Comparison of ENCODE assay signal across 1 cellular context in the genomic region with DNA sequence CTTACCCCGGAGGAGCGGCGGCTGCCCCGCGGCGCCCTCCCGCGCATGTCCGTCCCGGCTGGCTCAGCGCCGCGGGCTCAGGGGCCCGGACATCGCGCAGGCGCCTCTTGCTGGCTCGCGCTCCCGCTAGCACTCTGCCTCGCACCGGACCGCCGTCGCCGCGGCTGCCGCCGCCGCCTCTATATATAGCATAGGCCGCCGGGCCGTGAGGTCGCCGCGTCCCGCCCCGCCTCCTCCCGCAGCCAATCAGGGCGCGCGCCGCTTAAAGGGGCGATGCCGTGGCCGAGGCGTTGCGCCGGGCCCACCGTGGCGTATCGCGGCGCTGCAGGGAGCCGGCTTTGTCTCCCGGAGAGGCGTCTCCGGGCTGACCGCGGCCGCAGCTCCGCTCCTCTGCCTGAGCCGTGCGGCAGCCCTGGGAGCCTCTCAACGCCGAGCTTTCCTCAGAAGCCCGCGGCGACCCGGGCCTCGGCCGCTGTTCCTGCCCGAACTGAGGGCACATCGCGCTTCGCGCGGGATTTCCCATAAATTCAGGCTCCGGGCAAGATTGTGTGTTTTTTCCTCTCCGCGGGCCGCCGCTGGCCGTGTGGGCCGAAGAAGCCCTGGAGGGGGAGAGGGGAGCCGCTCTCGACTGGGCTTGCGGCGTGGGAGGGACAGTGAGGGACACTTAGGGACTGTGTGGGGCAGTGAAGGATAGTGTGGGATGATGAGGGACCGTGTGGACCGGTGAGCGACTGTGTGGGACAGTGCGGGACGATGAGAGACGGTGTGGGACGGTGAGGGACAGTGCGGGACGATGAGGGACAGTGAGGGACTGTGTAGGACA.
TF ChIP-seq lines count a peak whose summit lies in the region.

A gene with protein sequence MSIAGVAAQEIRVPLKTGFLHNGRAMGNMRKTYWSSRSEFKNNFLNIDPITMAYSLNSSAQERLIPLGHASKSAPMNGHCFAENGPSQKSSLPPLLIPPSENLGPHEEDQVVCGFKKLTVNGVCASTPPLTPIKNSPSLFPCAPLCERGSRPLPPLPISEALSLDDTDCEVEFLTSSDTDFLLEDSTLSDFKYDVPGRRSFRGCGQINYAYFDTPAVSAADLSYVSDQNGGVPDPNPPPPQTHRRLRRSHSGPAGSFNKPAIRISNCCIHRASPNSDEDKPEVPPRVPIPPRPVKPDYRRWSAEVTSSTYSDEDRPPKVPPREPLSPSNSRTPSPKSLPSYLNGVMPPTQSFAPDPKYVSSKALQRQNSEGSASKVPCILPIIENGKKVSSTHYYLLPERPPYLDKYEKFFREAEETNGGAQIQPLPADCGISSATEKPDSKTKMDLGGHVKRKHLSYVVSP (minus strand): TSS at position 157 of the 823 bp plus-strand sequence. CDS start 10,690 bp downstream, outside the sequence.

TF ChIP-seq in HepG2, 621 proteins besides CTCF, POLR2A, EP300 and RAD21 (continued from another document and continues in another):
- TF ChIP-seq, protein P1, sequence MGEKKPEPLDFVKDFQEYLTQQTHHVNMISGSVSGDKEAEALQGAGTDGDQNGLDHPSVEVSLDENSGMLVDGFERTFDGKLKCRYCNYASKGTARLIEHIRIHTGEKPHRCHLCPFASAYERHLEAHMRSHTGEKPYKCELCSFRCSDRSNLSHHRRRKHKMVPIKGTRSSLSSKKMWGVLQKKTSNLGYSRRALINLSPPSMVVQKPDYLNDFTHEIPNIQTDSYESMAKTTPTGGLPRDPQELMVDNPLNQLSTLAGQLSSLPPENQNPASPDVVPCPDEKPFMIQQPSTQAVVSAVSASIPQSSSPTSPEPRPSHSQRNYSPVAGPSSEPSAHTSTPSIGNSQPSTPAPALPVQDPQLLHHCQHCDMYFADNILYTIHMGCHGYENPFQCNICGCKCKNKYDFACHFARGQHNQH (CRISPR knock-in tag; IDR thresholded peaks at IDR 0.05) = peak; percentile 40; the same call in 1 of the 2 replicates
- TF ChIP-seq NFE2 (CRISPR knock-in tag; IDR thresholded peaks at IDR 0.05) = no peak
- TF ChIP-seq ZNF776 (CRISPR knock-in tag; IDR thresholded peaks at IDR 0.05) = peak; percentile 75
- TF ChIP-seq, protein P2, sequence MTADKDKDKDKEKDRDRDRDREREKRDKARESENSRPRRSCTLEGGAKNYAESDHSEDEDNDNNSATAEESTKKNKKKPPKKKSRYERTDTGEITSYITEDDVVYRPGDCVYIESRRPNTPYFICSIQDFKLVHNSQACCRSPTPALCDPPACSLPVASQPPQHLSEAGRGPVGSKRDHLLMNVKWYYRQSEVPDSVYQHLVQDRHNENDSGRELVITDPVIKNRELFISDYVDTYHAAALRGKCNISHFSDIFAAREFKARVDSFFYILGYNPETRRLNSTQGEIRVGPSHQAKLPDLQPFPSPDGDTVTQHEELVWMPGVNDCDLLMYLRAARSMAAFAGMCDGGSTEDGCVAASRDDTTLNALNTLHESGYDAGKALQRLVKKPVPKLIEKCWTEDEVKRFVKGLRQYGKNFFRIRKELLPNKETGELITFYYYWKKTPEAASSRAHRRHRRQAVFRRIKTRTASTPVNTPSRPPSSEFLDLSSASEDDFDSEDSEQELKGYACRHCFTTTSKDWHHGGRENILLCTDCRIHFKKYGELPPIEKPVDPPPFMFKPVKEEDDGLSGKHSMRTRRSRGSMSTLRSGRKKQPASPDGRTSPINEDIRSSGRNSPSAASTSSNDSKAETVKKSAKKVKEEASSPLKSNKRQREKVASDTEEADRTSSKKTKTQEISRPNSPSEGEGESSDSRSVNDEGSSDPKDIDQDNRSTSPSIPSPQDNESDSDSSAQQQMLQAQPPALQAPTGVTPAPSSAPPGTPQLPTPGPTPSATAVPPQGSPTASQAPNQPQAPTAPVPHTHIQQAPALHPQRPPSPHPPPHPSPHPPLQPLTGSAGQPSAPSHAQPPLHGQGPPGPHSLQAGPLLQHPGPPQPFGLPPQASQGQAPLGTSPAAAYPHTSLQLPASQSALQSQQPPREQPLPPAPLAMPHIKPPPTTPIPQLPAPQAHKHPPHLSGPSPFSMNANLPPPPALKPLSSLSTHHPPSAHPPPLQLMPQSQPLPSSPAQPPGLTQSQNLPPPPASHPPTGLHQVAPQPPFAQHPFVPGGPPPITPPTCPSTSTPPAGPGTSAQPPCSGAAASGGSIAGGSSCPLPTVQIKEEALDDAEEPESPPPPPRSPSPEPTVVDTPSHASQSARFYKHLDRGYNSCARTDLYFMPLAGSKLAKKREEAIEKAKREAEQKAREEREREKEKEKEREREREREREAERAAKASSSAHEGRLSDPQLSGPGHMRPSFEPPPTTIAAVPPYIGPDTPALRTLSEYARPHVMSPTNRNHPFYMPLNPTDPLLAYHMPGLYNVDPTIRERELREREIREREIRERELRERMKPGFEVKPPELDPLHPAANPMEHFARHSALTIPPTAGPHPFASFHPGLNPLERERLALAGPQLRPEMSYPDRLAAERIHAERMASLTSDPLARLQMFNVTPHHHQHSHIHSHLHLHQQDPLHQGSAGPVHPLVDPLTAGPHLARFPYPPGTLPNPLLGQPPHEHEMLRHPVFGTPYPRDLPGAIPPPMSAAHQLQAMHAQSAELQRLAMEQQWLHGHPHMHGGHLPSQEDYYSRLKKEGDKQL (CRISPR knock-in tag; IDR thresholded peaks at IDR 0.05; ENCODE audit: low read depth) = peak; percentile 58; the same call in 1 of the 2 replicates
- TF ChIP-seq, protein P3, sequence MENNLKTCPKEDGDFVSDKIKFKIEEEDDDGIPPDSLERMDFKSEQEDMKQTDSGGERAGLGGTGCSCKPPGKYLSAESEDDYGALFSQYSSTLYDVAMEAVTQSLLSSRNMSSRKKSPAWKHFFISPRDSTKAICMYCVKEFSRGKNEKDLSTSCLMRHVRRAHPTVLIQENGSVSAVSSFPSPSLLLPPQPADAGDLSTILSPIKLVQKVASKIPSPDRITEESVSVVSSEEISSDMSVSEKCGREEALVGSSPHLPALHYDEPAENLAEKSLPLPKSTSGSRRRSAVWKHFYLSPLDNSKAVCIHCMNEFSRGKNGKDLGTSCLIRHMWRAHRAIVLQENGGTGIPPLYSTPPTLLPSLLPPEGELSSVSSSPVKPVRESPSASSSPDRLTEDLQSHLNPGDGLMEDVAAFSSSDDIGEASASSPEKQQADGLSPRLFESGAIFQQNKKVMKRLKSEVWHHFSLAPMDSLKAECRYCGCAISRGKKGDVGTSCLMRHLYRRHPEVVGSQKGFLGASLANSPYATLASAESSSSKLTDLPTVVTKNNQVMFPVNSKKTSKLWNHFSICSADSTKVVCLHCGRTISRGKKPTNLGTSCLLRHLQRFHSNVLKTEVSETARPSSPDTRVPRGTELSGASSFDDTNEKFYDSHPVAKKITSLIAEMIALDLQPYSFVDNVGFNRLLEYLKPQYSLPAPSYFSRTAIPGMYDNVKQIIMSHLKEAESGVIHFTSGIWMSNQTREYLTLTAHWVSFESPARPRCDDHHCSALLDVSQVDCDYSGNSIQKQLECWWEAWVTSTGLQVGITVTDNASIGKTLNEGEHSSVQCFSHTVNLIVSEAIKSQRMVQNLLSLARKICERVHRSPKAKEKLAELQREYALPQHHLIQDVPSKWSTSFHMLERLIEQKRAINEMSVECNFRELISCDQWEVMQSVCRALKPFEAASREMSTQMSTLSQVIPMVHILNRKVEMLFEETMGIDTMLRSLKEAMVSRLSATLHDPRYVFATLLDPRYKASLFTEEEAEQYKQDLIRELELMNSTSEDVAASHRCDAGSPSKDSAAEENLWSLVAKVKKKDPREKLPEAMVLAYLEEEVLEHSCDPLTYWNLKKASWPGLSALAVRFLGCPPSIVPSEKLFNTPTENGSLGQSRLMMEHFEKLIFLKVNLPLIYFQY (CRISPR knock-in tag; IDR thresholded peaks at IDR 0.05; ENCODE audit: borderline replicate concordance) = no peak
- no peak for TF ChIP-seq TCF12 (IDR thresholded peaks at IDR 0.05)
- TF ChIP-seq TCF12 (CRISPR knock-in tag; IDR thresholded peaks at IDR 0.05) = peak; percentile 23; the same call in 1 of the 2 replicates
- no peak for TF ChIP-seq NR3C1 (CRISPR knock-in tag; IDR thresholded peaks at IDR 0.05)
- TF ChIP-seq ZNF382 (CRISPR knock-in tag; IDR thresholded peaks at IDR 0.05; ENCODE audit: borderline replicate concordance) = no peak
- TF ChIP-seq, protein P4, sequence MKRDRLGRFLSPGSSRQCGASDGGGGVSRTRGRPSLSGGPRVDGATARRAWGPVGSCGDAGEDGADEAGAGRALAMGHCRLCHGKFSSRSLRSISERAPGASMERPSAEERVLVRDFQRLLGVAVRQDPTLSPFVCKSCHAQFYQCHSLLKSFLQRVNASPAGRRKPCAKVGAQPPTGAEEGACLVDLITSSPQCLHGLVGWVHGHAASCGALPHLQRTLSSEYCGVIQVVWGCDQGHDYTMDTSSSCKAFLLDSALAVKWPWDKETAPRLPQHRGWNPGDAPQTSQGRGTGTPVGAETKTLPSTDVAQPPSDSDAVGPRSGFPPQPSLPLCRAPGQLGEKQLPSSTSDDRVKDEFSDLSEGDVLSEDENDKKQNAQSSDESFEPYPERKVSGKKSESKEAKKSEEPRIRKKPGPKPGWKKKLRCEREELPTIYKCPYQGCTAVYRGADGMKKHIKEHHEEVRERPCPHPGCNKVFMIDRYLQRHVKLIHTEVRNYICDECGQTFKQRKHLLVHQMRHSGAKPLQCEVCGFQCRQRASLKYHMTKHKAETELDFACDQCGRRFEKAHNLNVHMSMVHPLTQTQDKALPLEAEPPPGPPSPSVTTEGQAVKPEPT (CRISPR knock-in tag; IDR thresholded peaks at IDR 0.05; ENCODE audit: low read depth) = peak; percentile 27; the same call in 1 of the 2 replicates
- TF ChIP-seq, protein P5, sequence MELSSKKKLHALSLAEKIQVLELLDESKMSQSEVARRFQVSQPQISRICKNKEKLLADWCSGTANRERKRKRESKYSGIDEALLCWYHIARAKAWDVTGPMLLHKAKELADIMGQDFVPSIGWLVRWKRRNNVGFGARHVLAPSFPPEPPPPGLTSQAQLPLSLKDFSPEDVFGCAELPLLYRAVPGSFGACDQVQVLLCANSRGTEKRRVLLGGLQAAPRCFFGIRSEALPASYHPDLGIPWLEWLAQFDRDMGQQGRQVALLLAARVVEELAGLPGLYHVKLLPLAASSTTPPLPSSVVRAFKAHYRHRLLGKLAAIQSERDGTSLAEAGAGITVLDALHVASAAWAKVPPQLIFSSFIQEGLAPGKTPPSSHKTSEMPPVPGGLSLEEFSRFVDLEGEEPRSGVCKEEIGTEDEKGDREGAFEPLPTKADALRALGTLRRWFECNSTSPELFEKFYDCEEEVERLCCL (CRISPR knock-in tag; IDR thresholded peaks at IDR 0.05; ENCODE audit: borderline replicate concordance) = no peak
- peak; percentile 58 for TF ChIP-seq FOXO1 (CRISPR knock-in tag; IDR thresholded peaks at IDR 0.05)
- no peak for TF ChIP-seq ARID2 (CRISPR knock-in tag; IDR thresholded peaks at IDR 0.05; ENCODE audit: borderline replicate concordance)
- TF ChIP-seq KDM5A (IDR thresholded peaks at IDR 0.05; ENCODE audit: borderline replicate concordance, low read length) = peak; percentile 55; the same call in 1 of the 2 replicates
- TF ChIP-seq HDAC6 (IDR thresholded peaks at IDR 0.05; ENCODE audit: low read depth, low read length) = no peak
- no peak for TF ChIP-seq AKAP8 (CRISPR knock-in tag; IDR thresholded peaks at IDR 0.05)
- TF ChIP-seq XRCC5 (optimal IDR thresholded peaks at IDR 0.05; ENCODE audit: low read length) = peak; percentile 15
- TF ChIP-seq, protein P6, sequence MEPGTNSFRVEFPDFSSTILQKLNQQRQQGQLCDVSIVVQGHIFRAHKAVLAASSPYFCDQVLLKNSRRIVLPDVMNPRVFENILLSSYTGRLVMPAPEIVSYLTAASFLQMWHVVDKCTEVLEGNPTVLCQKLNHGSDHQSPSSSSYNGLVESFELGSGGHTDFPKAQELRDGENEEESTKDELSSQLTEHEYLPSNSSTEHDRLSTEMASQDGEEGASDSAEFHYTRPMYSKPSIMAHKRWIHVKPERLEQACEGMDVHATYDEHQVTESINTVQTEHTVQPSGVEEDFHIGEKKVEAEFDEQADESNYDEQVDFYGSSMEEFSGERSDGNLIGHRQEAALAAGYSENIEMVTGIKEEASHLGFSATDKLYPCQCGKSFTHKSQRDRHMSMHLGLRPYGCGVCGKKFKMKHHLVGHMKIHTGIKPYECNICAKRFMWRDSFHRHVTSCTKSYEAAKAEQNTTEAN (CRISPR knock-in tag; conservative IDR thresholded peaks at IDR 0.05) = peak; percentile 60; the same call in 1 of the 2 replicates
- peak; percentile 92; the same call in 1 of the 2 replicates for TF ChIP-seq RARG (CRISPR knock-in tag; IDR thresholded peaks at IDR 0.05; ENCODE audit: low read depth)
- peak; percentile 51; the same call in 1 of the 2 replicates for TF ChIP-seq HNRNPL (IDR thresholded peaks at IDR 0.05; ENCODE audit: low read depth, low read length)
- TF ChIP-seq TEAD2 (CRISPR knock-in tag; IDR thresholded peaks at IDR 0.05) = no peak
- TF ChIP-seq ZFP37 (CRISPR knock-in tag; IDR thresholded peaks at IDR 0.05; ENCODE audit: borderline replicate concordance) = no peak
- TF ChIP-seq, protein P7, sequence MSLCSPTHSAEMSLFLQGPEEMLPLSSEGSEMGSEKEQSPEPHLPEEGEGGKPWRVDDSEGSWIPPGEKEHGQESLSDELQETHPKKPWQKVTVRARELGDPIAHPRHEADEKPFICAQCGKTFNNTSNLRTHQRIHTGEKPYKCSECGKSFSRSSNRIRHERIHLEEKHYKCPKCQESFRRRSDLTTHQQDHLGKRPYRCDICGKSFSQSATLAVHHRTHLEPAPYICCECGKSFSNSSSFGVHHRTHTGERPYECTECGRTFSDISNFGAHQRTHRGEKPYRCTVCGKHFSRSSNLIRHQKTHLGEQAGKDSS (CRISPR knock-in tag; IDR thresholded peaks at IDR 0.05; ENCODE audit: borderline replicate concordance, low read depth) = peak; percentile 90
- TF ChIP-seq, protein P8, sequence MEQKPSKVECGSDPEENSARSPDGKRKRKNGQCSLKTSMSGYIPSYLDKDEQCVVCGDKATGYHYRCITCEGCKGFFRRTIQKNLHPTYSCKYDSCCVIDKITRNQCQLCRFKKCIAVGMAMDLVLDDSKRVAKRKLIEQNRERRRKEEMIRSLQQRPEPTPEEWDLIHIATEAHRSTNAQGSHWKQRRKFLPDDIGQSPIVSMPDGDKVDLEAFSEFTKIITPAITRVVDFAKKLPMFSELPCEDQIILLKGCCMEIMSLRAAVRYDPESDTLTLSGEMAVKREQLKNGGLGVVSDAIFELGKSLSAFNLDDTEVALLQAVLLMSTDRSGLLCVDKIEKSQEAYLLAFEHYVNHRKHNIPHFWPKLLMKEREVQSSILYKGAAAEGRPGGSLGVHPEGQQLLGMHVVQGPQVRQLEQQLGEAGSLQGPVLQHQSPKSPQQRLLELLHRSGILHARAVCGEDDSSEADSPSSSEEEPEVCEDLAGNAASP (CRISPR knock-in tag; IDR thresholded peaks at IDR 0.05; ENCODE audit: borderline replicate concordance) = peak; percentile 45; the same call in 1 of the 2 replicates
